Comparison of ENCODE assay signal across 24 cellular contexts in the genomic region with DNA sequence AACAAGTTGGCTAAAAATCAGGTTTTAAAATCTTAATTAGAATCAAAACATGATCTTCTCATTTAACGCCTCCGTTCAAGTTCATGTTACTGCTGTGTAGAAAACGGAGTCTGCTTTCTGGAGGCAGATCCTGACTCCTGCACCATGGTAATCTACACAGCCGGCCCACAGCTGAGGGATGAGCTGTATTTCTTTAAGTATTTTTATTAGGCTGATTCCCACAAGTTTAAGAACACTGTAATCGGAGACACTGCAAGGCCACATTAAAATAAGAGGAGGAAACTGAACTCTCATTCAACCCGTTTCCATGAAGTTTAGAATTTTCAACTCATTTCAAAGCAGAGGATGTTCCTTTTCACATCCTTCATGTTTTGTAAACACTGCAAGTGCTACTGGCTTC.
DNase-seq lines count a peak whose midpoint lies in the region; FAIRE-seq and TF ChIP-seq lines count a peak whose summit lies in the region.
"Had no signal": no experiment of that assay in that cellular context is flagged by ENCODE, and none has a peak within 500 bp of the region (broad histone marks: within the 10 kb centered on the region; RNA-seq: fewer than 3 reads in every experiment).

No MANE protein-coding gene starts in this region.

- TF ChIP-seq CTCF in brain (conservative IDR thresholded peaks at IDR 0.05): no peak
- TF ChIP-seq CTCF in hepatocyte (IDR thresholded peaks at IDR 0.05; ENCODE audit: poor library complexity): no peak
- no peak for TF ChIP-seq CTCF in GM13977 (IDR thresholded peaks at IDR 0.05; ENCODE audit: extremely low read depth, insufficient read depth, missing control alignments)
- TF ChIP-seq CTCF in Calu3 (IDR thresholded peaks at IDR 0.05; ENCODE audit: unreplicated experiment): no peak

- intact Hi-C loops in Calu3 (cut with micrococcal nuclease; ENCODE audit: unreplicated experiment): no loop called here

- peaks cover 33% of the 10 kb centered on the region for H3F3A ChIP-seq in GM23248 (ENCODE audit: insufficient read depth)

- H3K4me1 Mint-ChIP-seq in brain (peaks cover 58% of the 10 kb centered on the region), Calu3 (ENCODE audit: low read depth, unreplicated experiment) (no peaks in the 10 kb centered on the region)
- H3K4me1 Mint-ChIP-seq: stimulated activated naive B cell treated with anti-CD40 and anti-IgM and Interleukin-4, amounts not matched to agents 10 μg/mL and 1 μg/mL and 100 μg/mL, for 72 hours had no signal

- DNase-seq in GM23248 (peak; percentile 61), hepatocyte (ENCODE audit: low spot score) (peak; percentile 8), GM13977 (ENCODE audit: low spot score) (no peak), small intestine (no peak), Calu3 (no peak)
- DNase-seq in stimulated activated CD4-positive, alpha-beta T cell treated with anti-CD3 and anti-CD28 coated beads, Interleukin-4, amount 100 ng/mL, for 4 hours: no peak
- DNase-seq: activated CD4-positive, CD25-positive, alpha-beta regulatory T cell; activated CD8-positive, alpha-beta T cell treated with anti-CD3 and anti-CD28 coated beads for 36 hours; activated naive CD4-positive, alpha-beta T cell; CD8-positive, alpha-beta T cell; erythroblast; MM.1S; NCI-H146; NCI-H2171; NCI-H526 treated with DMSO at 0.1 percent for 48 hours; posterior cingulate gyrus; stimulated activated naive B cell treated with anti-CD40 and anti-IgM and Interleukin-4, amounts not matched to agents 10 μg/mL and 1 μg/mL and 100 μg/mL, for 72 hours; T1000 had no signal

- H4K20me1 ChIP-seq in GM23248 (ENCODE audit: insufficient read depth) (no peaks in the 10 kb centered on the region), hepatocyte (ENCODE audit: insufficient read depth, poor library complexity, severe bottlenecking) (no peaks in the 10 kb centered on the region)

- H3K4me3 ChIP-seq in GM23248 (peak overlapping the region; percentile 21), hepatocyte (no peak overlapping the region), skeletal muscle satellite cell (ENCODE audit: low read length) (peak overlapping the region; percentile 37), small intestine (ENCODE audit: low read depth in 1 of 2, low read length in 2 of 2) (no peak overlapping the region)
- H3K4me3 ChIP-seq: K562, thoracic aorta had no signal

- no TSS peak for BruUV-seq in Calu3 (replicated peaks; lab: Mats Ljungman, UMichigan)

- H3K9me3 ChIP-seq in GM23248 (ENCODE audit: low read depth): no peaks in the 10 kb centered on the region
- no peaks in the 10 kb centered on the region for H3K9me3 ChIP-seq in hepatocyte (ENCODE audit: low read depth)
- H3K9me3 ChIP-seq in skeletal muscle satellite cell (replicated peaks; ENCODE audit: low read length): no peaks in the 10 kb centered on the region
- H3K9me3 ChIP-seq in small intestine (ENCODE audit: control insufficient read depth, low read depth): no peaks in the 10 kb centered on the region
- H3K9me3 ChIP-seq: thoracic aorta had no signal

- no peaks in the 10 kb centered on the region for H3K27me3 ChIP-seq in GM23248 (replicated peaks; ENCODE audit: insufficient read depth)
- H3K27me3 ChIP-seq in hepatocyte: no peaks in the 10 kb centered on the region
- H3K27me3 ChIP-seq in skeletal muscle satellite cell (ENCODE audit: control insufficient read depth, insufficient read depth, low read length): no peaks in the 10 kb centered on the region
- H3K27me3 ChIP-seq in small intestine (ENCODE audit: control insufficient read depth in 2 of 2, insufficient read depth in 2 of 2, low read length in 2 of 2): no peaks in the 10 kb centered on the region

- no peaks in the 10 kb centered on the region for H3K36me3 Mint-ChIP-seq in brain
- no peaks in the 10 kb centered on the region for H3K36me3 Mint-ChIP-seq in Calu3 (ENCODE audit: insufficient read depth, unreplicated experiment)
- H3K36me3 Mint-ChIP-seq: CD8-positive, alpha-beta T cell; stimulated activated naive B cell treated with anti-CD40 and anti-IgM and Interleukin-4, amounts not matched to agents 10 μg/mL and 1 μg/mL and 100 μg/mL, for 72 hours had no signal

- H2AFZ ChIP-seq in GM23248 (peak overlapping the region; percentile 10; the same call in 1 of the 2 replicates), hepatocyte (no peak overlapping the region)

- H3K9ac ChIP-seq in GM23248: peak overlapping the region; percentile 32; the same call in 1 of the 2 replicates
- H3K9ac ChIP-seq in skeletal muscle satellite cell (ENCODE audit: low read depth, low read length): peak overlapping the region; percentile 15

- H3K36me3 ChIP-seq in GM23248 (ENCODE audit: low read depth) (no peaks in the 10 kb centered on the region), hepatocyte (replicated peaks; ENCODE audit: insufficient read depth, low read depth) (no peaks in the 10 kb centered on the region), skeletal muscle satellite cell (ENCODE audit: insufficient read depth, low read length) (no peaks in the 10 kb centered on the region), small intestine (ENCODE audit: control insufficient read depth in 2 of 2, insufficient read depth in 2 of 2, low read length in 2 of 2) (no peaks in the 10 kb centered on the region)
- H3K36me3 ChIP-seq: thoracic aorta had no signal

- FAIRE-seq in small intestine (lab: Jason Lieb, UNC): no peak
- FAIRE-seq: GM12891, GM19239, K562 had no signal

- H3K9me2 ChIP-seq in GM23248 (ENCODE audit: insufficient read depth) (no peaks in the 10 kb centered on the region), hepatocyte (replicated peaks; ENCODE audit: insufficient read depth) (no peaks in the 10 kb centered on the region)

- peaks cover 4% of the 10 kb centered on the region for H3K27me3 Mint-ChIP-seq in brain
- H3K27me3 Mint-ChIP-seq in Calu3 (ENCODE audit: unreplicated experiment): no peaks in the 10 kb centered on the region
- H3K27me3 Mint-ChIP-seq: activated CD8-positive, alpha-beta T cell treated with anti-CD3 and anti-CD28 coated beads for 36 hours; stimulated activated naive B cell treated with anti-CD40 and anti-IgM and Interleukin-4, amounts not matched to agents 10 μg/mL and 1 μg/mL and 100 μg/mL, for 72 hours had no signal

- H3K27ac Mint-ChIP-seq in brain: peak overlapping the region in 3 of 5 experiments; percentile 46 to 91 (median 88)
- H3K27ac Mint-ChIP-seq in Calu3 (ENCODE audit: unreplicated experiment): no peak overlapping the region
- H3K27ac Mint-ChIP-seq: activated CD8-positive, alpha-beta T cell treated with anti-CD3 and anti-CD28 coated beads for 36 hours; CD8-positive, alpha-beta T cell; stimulated activated naive B cell treated with anti-CD40 and anti-IgM and Interleukin-4, amounts not matched to agents 10 μg/mL and 1 μg/mL and 100 μg/mL, for 72 hours had no signal

- H3K4me3 Mint-ChIP-seq in brain: peak overlapping the region in 2 of 5 experiments; percentile 55 to 56
- H3K4me3 Mint-ChIP-seq in Calu3 (ENCODE audit: low read depth, unreplicated experiment): no peak overlapping the region
- H3K4me3 Mint-ChIP-seq: activated CD8-positive, alpha-beta T cell treated with anti-CD3 and anti-CD28 coated beads for 36 hours; CD8-positive, alpha-beta T cell; stimulated activated naive B cell treated with anti-CD40 and anti-IgM and Interleukin-4, amounts not matched to agents 10 μg/mL and 1 μg/mL and 100 μg/mL, for 72 hours had no signal

- peaks cover 38% of the 10 kb centered on the region for H3K4me1 ChIP-seq in GM23248 (ENCODE audit: insufficient read depth)
- H3K4me1 ChIP-seq in hepatocyte (ENCODE audit: insufficient read depth): peaks cover 4% of the 10 kb centered on the region
- peaks cover 47% of the 10 kb centered on the region for H3K4me1 ChIP-seq in skeletal muscle satellite cell (ENCODE audit: control insufficient read depth, insufficient read depth, low read length)
- H3K4me1 ChIP-seq in small intestine (ENCODE audit: control insufficient read depth in 2 of 2, insufficient read depth in 1 of 2, low read depth in 1 of 2, low read length in 1 of 2): no peaks in the 10 kb centered on the region

- peak overlapping the region; percentile 75 for H3K27ac ChIP-seq in GM23248
- H3K27ac ChIP-seq in hepatocyte: peak overlapping the region; percentile 28
- no peak overlapping the region for H3K27ac ChIP-seq in small intestine (ENCODE audit: low read depth in 1 of 2, low read length in 1 of 2)
- H3K27ac ChIP-seq: thoracic aorta had no signal

- H3K79me2 ChIP-seq in GM23248 (ENCODE audit: insufficient read depth) (no peaks in the 10 kb centered on the region), hepatocyte (no peaks in the 10 kb centered on the region)

- CTCF ChIA-PET in Calu3 (lab: Charles Lee): no interaction called here

- H3K4me2 ChIP-seq in GM23248 (ENCODE audit: unreplicated experiment) (peak overlapping the region; percentile 65), hepatocyte (peak overlapping the region; percentile 25), skeletal muscle satellite cell (ENCODE audit: low read length) (peak overlapping the region; percentile 67)

- in situ Hi-C loops in GM23248 (cut with MboI) (no loop called here), GM13977 (cut with MboI; ENCODE audit: low pct_unique_long_range_greater_than_20kb, low sequenced_read_pairs, unreplicated experiment) (no loop called here)

- WGBS in GM23248 (ENCODE audit: low coverage in 1 of 2, low lambda C conversion rate in 2 of 2, missing lambda C conversion rate in 2 of 2), 2 experiments: 13% methylated on average over 6 of the region's 6 CpGs
- 47% methylated on average over 6 of the region's 6 CpGs for WGBS in hepatocyte (ENCODE audit: low lambda C conversion rate, missing lambda C conversion rate)
- 71 to 80% (median 71%) methylated on average over 6 of the region's 6 CpGs for WGBS in small intestine, 3 donors

- H3K9me3 Mint-ChIP-seq in brain: no peaks in the 10 kb centered on the region
- H3K9me3 Mint-ChIP-seq in Calu3 (ENCODE audit: low read depth, unreplicated experiment): no peaks in the 10 kb centered on the region
- H3K9me3 Mint-ChIP-seq: CD8-positive, alpha-beta T cell; stimulated activated naive B cell treated with anti-CD40 and anti-IgM and Interleukin-4, amounts not matched to agents 10 μg/mL and 1 μg/mL and 100 μg/mL, for 72 hours had no signal

Comparison
In these comparisons a context has a peak if more than half of its experiments do, and no peak if none do; other contexts are left out.
1. DNase-seq: peak in GM23248 (single experiment) and hepatocyte (single experiment); none in GM13977 (single experiment), small intestine (single experiment), stimulated activated CD4-positive, alpha-beta T cell treated with anti-CD3 and anti-CD28 coated beads, Interleukin-4, amount 100 ng/mL, for 4 hours (0 of 2) and Calu3 (single experiment).
2. H3K27ac ChIP-seq: peak in GM23248 (single experiment) and hepatocyte (single experiment); none in small intestine (0 of 2).
3. H3K4me3 ChIP-seq: peak in GM23248 (single experiment) and skeletal muscle satellite cell (single experiment); none in hepatocyte (single experiment) and small intestine (0 of 2).
4. Peak in every context shown above with its lines, with median percentiles within 50 percentile points of each other: H3K4me2 ChIP-seq.